Comparison of ENCODE assay signal across 9 cellular contexts in the genomic region with DNA sequence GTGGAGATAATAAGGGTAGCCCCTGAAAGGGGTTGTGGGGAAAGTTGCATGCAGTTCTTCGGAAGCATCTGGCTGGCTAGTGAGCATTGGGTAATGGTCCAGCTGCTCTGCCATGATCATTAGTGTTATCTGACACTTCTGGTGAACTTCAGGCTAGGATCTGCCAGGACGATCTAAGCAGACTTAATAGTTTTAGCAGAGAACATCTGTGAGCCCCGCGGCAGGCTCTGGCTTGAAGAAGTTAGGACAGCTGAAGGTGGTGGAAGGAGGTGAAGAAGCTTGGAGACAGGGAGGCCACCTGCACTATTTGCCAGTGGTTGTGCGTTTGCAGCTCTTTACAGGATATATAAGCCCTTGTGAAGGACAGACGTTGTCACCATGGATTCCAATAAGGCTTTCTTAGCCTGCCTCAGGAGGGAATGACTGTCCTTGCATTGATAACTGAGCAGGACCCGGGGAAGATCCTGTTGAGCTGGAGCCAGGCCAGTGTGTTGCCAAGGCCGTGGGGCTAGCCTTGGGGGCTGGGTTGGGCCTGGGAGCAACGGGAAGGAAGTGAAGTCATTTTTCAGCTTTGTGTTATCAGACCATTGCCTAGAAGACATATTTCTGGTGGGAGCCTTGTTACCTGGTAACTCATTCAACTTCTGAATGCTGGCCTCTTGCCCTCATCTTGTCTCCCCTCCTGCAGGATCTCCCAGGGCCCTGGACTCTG.
DNase-seq lines count a peak whose midpoint lies in the region; ATAC-seq and TF ChIP-seq lines count a peak whose summit lies in the region.
"Had no signal": no experiment of that assay in that cellular context is flagged by ENCODE, and none has a peak within 500 bp of the region (broad histone marks: within the 10 kb centered on the region; RNA-seq: fewer than 3 reads in every experiment).

No MANE protein-coding gene starts in this region.

- H3K4me3 ChIP-seq in upper lobe of left lung (no peak overlapping the region), Karpas-422 (ENCODE audit: low read length) (no peak overlapping the region)

- no peak for ATAC-seq in activated naive CD8-positive, alpha-beta T cell treated with anti-CD3 and anti-CD28 coated beads, Interleukin-2, amount 50 U/mL, for 24 hours
- no peak for ATAC-seq in activated B cell treated with CpG ODN at 0.5 μM for 24 hours (ENCODE audit: low read depth)
- peak; percentile 46 to 49 for ATAC-seq in upper lobe of left lung (ENCODE audit: low FRiP score in 2 of 2)

- H3K9me3 ChIP-seq in upper lobe of left lung (no peaks in the 10 kb centered on the region), Karpas-422 (ENCODE audit: low read length) (no peaks in the 10 kb centered on the region)

- H3K27me3 Mint-ChIP-seq in activated naive CD8-positive, alpha-beta T cell, result no peaks in the 10 kb centered on the region
- no peaks in the 10 kb centered on the region for H3K27me3 Mint-ChIP-seq in activated naive CD8-positive, alpha-beta T cell treated with anti-CD3 and anti-CD28 coated beads, Interleukin-2, amount 50 U/mL, for 24 hours
- H3K27me3 Mint-ChIP-seq in activated B cell treated with CpG ODN at 0.5 μM for 24 hours (no peaks in the 10 kb centered on the region), osteocyte (ENCODE audit: unreplicated experiment) (no peaks in the 10 kb centered on the region)

- TF ChIP-seq CTCF in activated B cell treated with CpG ODN at 0.5 μM for 24 hours (IDR thresholded peaks at IDR 0.05), result no peak
- no peak for TF ChIP-seq CTCF in upper lobe of left lung (IDR thresholded peaks at IDR 0.05)
- TF ChIP-seq CTCF in osteocyte (IDR thresholded peaks at IDR 0.05), result no peak

- no peak for DNase-seq in activated naive CD8-positive, alpha-beta T cell treated with anti-CD3 and anti-CD28 coated beads, Interleukin-2, amount 50 U/mL, for 24 hours
- DNase-seq in activated B cell treated with CpG ODN at 0.5 μM for 24 hours (no peak), kidney tubule cell (ENCODE audit: low spot score) (peak; percentile 29), upper lobe of left lung (peak; percentile 34 to 45), activated gamma-delta T cell (lab: John Stamatoyannopoulos, UW) (no peak), osteocyte (ENCODE audit: extremely low spot score, unreplicated experiment) (no peak), Karpas-422 (no peak)
- DNase-seq: mammary epithelial cell had no signal

- peaks cover 6% of the 10 kb centered on the region for H3K36me3 Mint-ChIP-seq in activated naive CD8-positive, alpha-beta T cell
- peaks cover 7% of the 10 kb centered on the region for H3K36me3 Mint-ChIP-seq in activated naive CD8-positive, alpha-beta T cell treated with anti-CD3 and anti-CD28 coated beads, Interleukin-2, amount 50 U/mL, for 24 hours (ENCODE audit: low read depth)
- H3K36me3 Mint-ChIP-seq in activated B cell treated with CpG ODN at 0.5 μM for 24 hours (ENCODE audit: low read depth), result peaks cover 17% of the 10 kb centered on the region
- peaks cover 4% of the 10 kb centered on the region for H3K36me3 Mint-ChIP-seq in osteocyte (ENCODE audit: unreplicated experiment)

- no peak overlapping the region for H3K4me2 ChIP-seq in Karpas-422 (ENCODE audit: low read depth, low read length, poor library complexity, severe bottlenecking)

- no peak overlapping the region for H2AFZ ChIP-seq in Karpas-422 (ENCODE audit: low read length)

- H3K27ac ChIP-seq in upper lobe of left lung, result peak overlapping the region in 3 of 4 donors; percentile 23 to 73 (median 67)
- H3K27ac ChIP-seq in Karpas-422 (ENCODE audit: low read length), result no peak overlapping the region

- H3K27ac Mint-ChIP-seq in activated naive CD8-positive, alpha-beta T cell, result peak overlapping the region; percentile 5
- no peak overlapping the region for H3K27ac Mint-ChIP-seq in activated naive CD8-positive, alpha-beta T cell treated with anti-CD3 and anti-CD28 coated beads, Interleukin-2, amount 50 U/mL, for 24 hours
- H3K27ac Mint-ChIP-seq in activated B cell treated with CpG ODN at 0.5 μM for 24 hours (peak overlapping the region; percentile 19), osteocyte (ENCODE audit: unreplicated experiment) (no peak overlapping the region)

- no peak overlapping the region for H3K9ac ChIP-seq in Karpas-422 (ENCODE audit: low read length)

- H3K27me3 ChIP-seq in upper lobe of left lung (no peaks in the 10 kb centered on the region), Karpas-422 (ENCODE audit: low read length) (no peaks in the 10 kb centered on the region)

- H3K4me3 Mint-ChIP-seq in activated naive CD8-positive, alpha-beta T cell, result peak overlapping the region; percentile 6
- no peak overlapping the region for H3K4me3 Mint-ChIP-seq in activated naive CD8-positive, alpha-beta T cell treated with anti-CD3 and anti-CD28 coated beads, Interleukin-2, amount 50 U/mL, for 24 hours
- H3K4me3 Mint-ChIP-seq in activated B cell treated with CpG ODN at 0.5 μM for 24 hours (no peak overlapping the region), osteocyte (ENCODE audit: unreplicated experiment) (no peak overlapping the region)

- H3K79me2 ChIP-seq in Karpas-422 (ENCODE audit: low read length), result no peaks in the 10 kb centered on the region

- peaks cover 74% of the 10 kb centered on the region for H3K4me1 Mint-ChIP-seq in activated naive CD8-positive, alpha-beta T cell (ENCODE audit: low read depth)
- peaks cover 58% of the 10 kb centered on the region for H3K4me1 Mint-ChIP-seq in activated naive CD8-positive, alpha-beta T cell treated with anti-CD3 and anti-CD28 coated beads, Interleukin-2, amount 50 U/mL, for 24 hours
- H3K4me1 Mint-ChIP-seq in activated B cell treated with CpG ODN at 0.5 μM for 24 hours (peaks cover 93% of the 10 kb centered on the region), osteocyte (ENCODE audit: unreplicated experiment) (peaks cover 3% of the 10 kb centered on the region)

- H3K36me3 ChIP-seq in upper lobe of left lung (no peaks in the 10 kb centered on the region), Karpas-422 (ENCODE audit: insufficient read depth, low read length) (no peaks in the 10 kb centered on the region)

- H3K9me2 ChIP-seq in Karpas-422 (replicated peaks; ENCODE audit: insufficient read depth, low read length), result no peaks in the 10 kb centered on the region

- 62 to 63% methylated on average over 7 to 9 of the region's 9 CpGs for WGBS in upper lobe of left lung, 2 donors

- CTCF ChIA-PET in activated B cell treated with CpG ODN at 0.5 μM for 24 hours (lab: Charles Lee), result no interaction called here

- POLR2A ChIA-PET in activated B cell treated with CpG ODN at 0.5 μM for 24 hours (lab: Charles Lee), result interaction anchor here (1.0 to 1.4 kb wide), 2 partner anchors 21 to 90 kb away, joined by 4 read pairs; no protein-coding TSS in a partner anchor

- no peak for TF ChIP-seq POLR2A in upper lobe of left lung (IDR thresholded peaks at IDR 0.05)

- H3K4me1 ChIP-seq in upper lobe of left lung (peaks cover 11 to 36% (median 22%) of the 10 kb centered on the region in 4 donors), Karpas-422 (ENCODE audit: low read length) (no peaks in the 10 kb centered on the region)

- no peaks in the 10 kb centered on the region for H3K9me3 Mint-ChIP-seq in activated naive CD8-positive, alpha-beta T cell (ENCODE audit: low read depth)
- no peaks in the 10 kb centered on the region for H3K9me3 Mint-ChIP-seq in activated naive CD8-positive, alpha-beta T cell treated with anti-CD3 and anti-CD28 coated beads, Interleukin-2, amount 50 U/mL, for 24 hours
- no peaks in the 10 kb centered on the region for H3K9me3 Mint-ChIP-seq in activated B cell treated with CpG ODN at 0.5 μM for 24 hours
- H3K9me3 Mint-ChIP-seq in osteocyte (ENCODE audit: unreplicated experiment), result no peaks in the 10 kb centered on the region

- H4K20me1 ChIP-seq in Karpas-422 (ENCODE audit: insufficient read depth, low read depth, low read length), result peaks cover 84% of the 10 kb centered on the region

- TF ChIP-seq EP300 in upper lobe of left lung (IDR thresholded peaks at IDR 0.05), result no peak

- intact Hi-C loops in activated B cell treated with CpG ODN at 0.5 μM for 24 hours (cut with micrococcal nuclease), result loop anchor here (5.0 kb wide), 1 partner anchor 34 kb away; no protein-coding TSS in a partner anchor

Comparison
In these comparisons a context has a peak if more than half of its experiments do, and no peak if none do; other contexts are left out.
1. H3K27ac Mint-ChIP-seq: peak in activated naive CD8-positive, alpha-beta T cell (single experiment) and activated B cell treated with CpG ODN at 0.5 μM for 24 hours (single experiment); none in activated naive CD8-positive, alpha-beta T cell treated with anti-CD3 and anti-CD28 coated beads, Interleukin-2, amount 50 U/mL, for 24 hours (single experiment) and osteocyte (single experiment).
2. ATAC-seq: peak in upper lobe of left lung (2 of 2); none in activated naive CD8-positive, alpha-beta T cell treated with anti-CD3 and anti-CD28 coated beads, Interleukin-2, amount 50 U/mL, for 24 hours (single experiment) and activated B cell treated with CpG ODN at 0.5 μM for 24 hours (single experiment).
3. DNase-seq: peak in kidney tubule cell (single experiment) and upper lobe of left lung (2 of 2); none in activated naive CD8-positive, alpha-beta T cell treated with anti-CD3 and anti-CD28 coated beads, Interleukin-2, amount 50 U/mL, for 24 hours (single experiment), activated B cell treated with CpG ODN at 0.5 μM for 24 hours (single experiment), activated gamma-delta T cell (single experiment), osteocyte (single experiment) and Karpas-422 (single experiment).